In genomic region chr16:57801098-57801855, GRCh38 we compare ENCODE assay signal across 8 cellular contexts. TPM values are rescaled to one million over a fixed set of nuclear protein-coding genes. Genes with fewer than 3 reads are reported as not detected.
DNase-seq lines count a peak whose midpoint lies in the region; ATAC-seq and TF ChIP-seq lines count a peak whose summit lies in the region.

No MANE protein-coding gene starts in this region.

- peaks cover 53% of the 10 kb centered on the region for H3K4me1 Mint-ChIP-seq in progenitor cell of endocrine pancreas (ENCODE audit: low read depth)

- H3K4me2 ChIP-seq in fibroblast of lung (ENCODE audit: extremely low read depth, insufficient read depth, low read length) = peak overlapping the region; percentile 96

- no peaks in the 10 kb centered on the region for H3K9me3 Mint-ChIP-seq in progenitor cell of endocrine pancreas (ENCODE audit: low read depth)

- no peaks in the 10 kb centered on the region for H4K20me1 ChIP-seq in fibroblast of lung (ENCODE audit: control insufficient read depth, extremely low read depth, insufficient read depth, low read length)

- H3K79me2 ChIP-seq in fibroblast of lung (ENCODE audit: control insufficient read depth, insufficient read depth, low read length) = peaks cover 33% of the 10 kb centered on the region

- H3K9ac ChIP-seq in fibroblast of lung (ENCODE audit: insufficient read depth, low read length) = peak overlapping the region; percentile 86

- no peak for TF ChIP-seq CTCF in RWPE2 (IDR thresholded peaks at IDR 0.05; ENCODE audit: poor library complexity, severe bottlenecking)
- no peak for TF ChIP-seq CTCF in fibroblast of lung (conservative IDR thresholded peaks at IDR 0.05 in 1 of 2, IDR thresholded peaks at IDR 0.05 in 1 of 2; ENCODE audit: low read depth in 1 of 2, low read length in 2 of 2)
- peak; percentile 26 for TF ChIP-seq CTCF in progenitor cell of endocrine pancreas (IDR thresholded peaks at IDR 0.05; ENCODE audit: unreplicated experiment)

- H3K4me1 ChIP-seq in RWPE2 (ENCODE audit: insufficient read depth, poor library complexity, severe bottlenecking) (peaks cover 50% of the 10 kb centered on the region), fibroblast of lung (ENCODE audit: control insufficient read depth, extremely low read depth, insufficient read depth, low read length) (peaks cover 21% of the 10 kb centered on the region)

- H3K27ac ChIP-seq in RWPE2 (ENCODE audit: poor library complexity, severe bottlenecking) (peak overlapping the region; percentile 87), fibroblast of lung (ENCODE audit: insufficient read depth, low read length) (peak overlapping the region; percentile 92)

- no peaks in the 10 kb centered on the region for H3K9me3 ChIP-seq in RWPE2 (ENCODE audit: severe bottlenecking)
- H3K9me3 ChIP-seq in fibroblast of lung (ENCODE audit: control insufficient read depth, insufficient read depth, low read depth, low read length) = no peaks in the 10 kb centered on the region

- peaks cover 22% of the 10 kb centered on the region for H3K27me3 Mint-ChIP-seq in progenitor cell of endocrine pancreas

- H2AFZ ChIP-seq in fibroblast of lung (ENCODE audit: low read length) = peak overlapping the region; percentile 45

- no peaks in the 10 kb centered on the region for H3K36me3 Mint-ChIP-seq in progenitor cell of endocrine pancreas (ENCODE audit: insufficient read depth)

- no peaks in the 10 kb centered on the region for H3K27me3 ChIP-seq in RWPE2 (ENCODE audit: insufficient read depth, poor library complexity, severe bottlenecking)
- no peaks in the 10 kb centered on the region for H3K27me3 ChIP-seq in fibroblast of lung (ENCODE audit: control insufficient read depth, insufficient read depth, low read length)

- H3K27ac Mint-ChIP-seq in progenitor cell of endocrine pancreas = peak overlapping the region; percentile 28

- H3K4me3 ChIP-seq in RWPE2 (ENCODE audit: severe bottlenecking) (peak overlapping the region; percentile 79), fibroblast of lung (replicated peaks in 1 of 4; ENCODE audit: control extremely low read depth in 1 of 4, insufficient read depth in 1 of 4, low read depth in 3 of 4, low read length in 4 of 4) (peak overlapping the region; percentile 59 to 79 (median 76))

- H3K36me3 ChIP-seq in RWPE2 (ENCODE audit: low read depth) = peaks cover 15% of the 10 kb centered on the region
- peaks cover 16% of the 10 kb centered on the region for H3K36me3 ChIP-seq in fibroblast of lung (ENCODE audit: control insufficient read depth, insufficient read depth, low read length)

- peak overlapping the region; percentile 70 for H3K4me3 Mint-ChIP-seq in progenitor cell of endocrine pancreas (ENCODE audit: low read depth)

- ATAC-seq in RWPE2 (ENCODE audit: low read depth) (peak; percentile 71), HG02623 (IDR thresholded peaks at IDR 0.05; ENCODE audit: unreplicated experiment) (no peak), GM19035 (IDR thresholded peaks at IDR 0.05; ENCODE audit: unreplicated experiment) (no peak), HG02798 (IDR thresholded peaks at IDR 0.05; ENCODE audit: poor library complexity, unreplicated experiment) (no peak)

- DNase-seq in EL (peak; percentile 88), RWPE2 (ENCODE audit: low spot score) (no peak), fibroblast of lung (ENCODE audit: low read depth in 2 of 2) (peak; percentile 61 to 83), progenitor cell of endocrine pancreas (ENCODE audit: low spot score, unreplicated experiment) (no peak), DMS114 treated with DMSO at 0.1 percent for 48 hours (lab: John Stamatoyannopoulos, UW; ENCODE audit: unreplicated experiment) (no peak)

RNA-seq across cellular contexts. Expression of gene KIFC3, which starts 1.0 kb away (rescaled TPM):
- total RNA-seq in fibroblast of lung (30.3 and 44.9 TPM in 2 replicates), progenitor cell of endocrine pancreas (27.6 and 34.5 TPM in 2 replicates)
- polyA plus RNA-seq in fibroblast of lung = 13.8 and 17.8 TPM in 2 replicates
- polyA plus RNA-seq in fibroblast of lung (2012) = 20.3 and 31.8 TPM in 2 replicates
- 41.5 and 58.1 TPM in 2 replicates for polyA minus RNA-seq in fibroblast of lung (ENCODE audit: low replicate concordance)

Comparison
In these comparisons a context has a peak if more than half of its experiments do, and no peak if none do; other contexts are left out.
1. DNase-seq: peak in EL (single experiment) and fibroblast of lung (2 of 2); none in RWPE2 (single experiment), progenitor cell of endocrine pancreas (single experiment) and DMS114 treated with DMSO at 0.1 percent for 48 hours (single experiment).